18 cellular contexts compared by ENCODE assay signal in the genomic region with DNA sequence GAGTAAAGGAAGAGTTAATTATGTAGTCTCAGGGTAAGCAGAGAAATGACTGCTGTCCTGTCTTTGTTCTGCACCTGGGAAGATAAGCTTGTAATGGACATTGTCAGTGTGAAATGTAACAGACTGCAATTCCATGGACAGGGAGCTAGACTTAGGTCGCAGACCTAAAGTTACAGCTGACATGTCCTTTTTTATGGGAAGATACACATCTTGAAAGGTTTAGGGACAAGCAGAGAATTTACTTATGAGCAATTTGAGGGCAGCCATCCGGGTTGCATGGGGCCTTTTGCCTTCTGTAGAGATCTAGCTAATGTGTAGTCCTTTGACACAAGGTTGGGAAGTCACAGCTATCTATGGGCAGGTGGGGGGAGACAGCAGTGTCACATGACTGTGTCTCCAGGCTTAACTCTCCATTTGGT.
DNase-seq lines count a peak whose midpoint lies in the region; ATAC-seq, FAIRE-seq and TF ChIP-seq lines count a peak whose summit lies in the region.
"Had no signal": no experiment of that assay in that cellular context is flagged by ENCODE, and none has a peak within 500 bp of the region (broad histone marks: within the 10 kb centered on the region; RNA-seq: fewer than 3 reads in every experiment).

No MANE protein-coding gene starts in this region.

- H2AFZ ChIP-seq in K562 (ENCODE audit: low read depth, low read length) (no peak overlapping the region), trophoblast cell (ENCODE audit: insufficient read depth, low read length, poor library complexity) (no peak overlapping the region)

- TF ChIP-seq EP300 in K562 (IDR thresholded peaks at IDR 0.05; ENCODE audit: low read length): no peak

- no peak for TF ChIP-seq RAD21 in K562 (CRISPR knock-in tag; conservative IDR thresholded peaks at IDR 0.05 in 1 of 2, IDR thresholded peaks at IDR 0.05 in 1 of 2)

- FAIRE-seq in HTR-8/SVneo (lab: Jason Lieb, UNC): peak; percentile 26
- FAIRE-seq in K562 (lab: Jason Lieb, UNC): peak; percentile 70
- FAIRE-seq: GM18507 had no signal

- no peak overlapping the region for H3K4ac ChIP-seq in trophoblast cell (ENCODE audit: low read depth, low read length)

- H3K79me2 ChIP-seq in K562 (ENCODE audit: control insufficient read depth, insufficient read depth, low read length): no peaks in the 10 kb centered on the region
- H3K79me2 ChIP-seq in trophoblast cell (ENCODE audit: control insufficient read depth, insufficient read depth, low read length, poor library complexity): peaks cover 4% of the 10 kb centered on the region

- H3K4me1 Mint-ChIP-seq in activated T-cell treated with anti-CD3 and anti-CD28 coated beads, Interleukin-2, amount 50 U/mL, for 24 hours (ENCODE audit: low read depth): peaks cover 57% of the 10 kb centered on the region

- ATAC-seq in K562 (peak; percentile 56; the same call in 2 of the 3 replicates), left ventricle myocardium superior (no peak), GM18867 (IDR thresholded peaks at IDR 0.05; ENCODE audit: unreplicated experiment) (no peak)
- ATAC-seq: left colon had no signal

- intact Hi-C loops in K562 (cut with micrococcal nuclease) (no loop called here), left ventricle myocardium superior (cut with micrococcal nuclease) (no loop called here)

- in situ Hi-C loops in K562 (cut with MboI): no loop called here

- H3K79me1 ChIP-seq in trophoblast cell (ENCODE audit: low read length): peaks cover 19% of the 10 kb centered on the region

- no peak overlapping the region for H3K14ac ChIP-seq in trophoblast cell (ENCODE audit: low read length)

- no peak for DNase-seq in activated T-cell treated with anti-CD3 and anti-CD28 coated beads, Interleukin-2, amount 50 U/mL, for 24 hours
- DNase-seq in activated T-cell treated with anti-CD3 and anti-CD28 coated beads, Interleukin-2, amount 50 U/mL, for 1 hour: no peak
- no peak for DNase-seq in HTR-8/SVneo (ENCODE audit: insufficient read length, low spot score)
- DNase-seq in K562 (ENCODE audit: extremely low read depth in 1 of 4, low spot score in 3 of 4): no peak
- no peak for DNase-seq in trophoblast cell
- no peak for DNase-seq in left ventricle myocardium superior
- no peak for DNase-seq in NCI-H1092 treated with DMSO at 0.1 percent for 48 hours (lab: John Stamatoyannopoulos, UW)
- DNase-seq: activated CD4-positive, alpha-beta T cell treated with anti-CD3 and anti-CD28 coated beads, Interleukin-2, amount 50 U/mL, for 1 hour; effector CD4-positive, alpha-beta T cell; KBM-7; left colon; stimulated activated CD4-positive, alpha-beta T cell treated with anti-CD3 and anti-CD28 coated beads, Interleukin-4, amount 100 ng/mL, for 24 hours; SW 1271 had no signal

- peak overlapping the region; percentile 45 for H3K27ac Mint-ChIP-seq in activated T-cell treated with anti-CD3 and anti-CD28 coated beads, Interleukin-2, amount 50 U/mL, for 24 hours
- H3K27ac Mint-ChIP-seq: activated T-helper 2 cell treated with anti-CD3 and anti-CD28 coated beads, Interferon-gamma antibody, Interleukin-2, Interleukin-4, amounts not matched to agents 10 μg/mL and 5 μg/mL and 100 μg/mL, durations not matched to agents 14 hours and 24 hours and 36 hours had no signal

- no peak overlapping the region for H3K18ac ChIP-seq in trophoblast cell (ENCODE audit: low read length)

- H3K4me2 ChIP-seq in K562 (ENCODE audit: insufficient read depth, low read length): no peak overlapping the region
- H3K4me2 ChIP-seq in trophoblast cell (ENCODE audit: low read length): no peak overlapping the region

- no peak overlapping the region for H3K4me3 Mint-ChIP-seq in activated T-cell treated with anti-CD3 and anti-CD28 coated beads, Interleukin-2, amount 50 U/mL, for 24 hours

- H3K27me3 ChIP-seq in K562 (ENCODE audit: control insufficient read depth in 2 of 2, insufficient read depth in 2 of 2, low read length in 2 of 2): no peaks in the 10 kb centered on the region
- no peaks in the 10 kb centered on the region for H3K27me3 ChIP-seq in trophoblast cell (ENCODE audit: insufficient read depth, low read length)
- H3K27me3 ChIP-seq: neutrophil, vagina had no signal

- H3K9me1 ChIP-seq in K562 (ENCODE audit: control insufficient read depth, insufficient read depth, low read length): no peaks in the 10 kb centered on the region

- CTCF ChIA-PET in K562 (lab: Yijun Ruan, JAX; ENCODE audit: low intra/inter-chr PET ratio): no interaction called here

- H3K9me3 ChIP-seq in K562 (replicated peaks; ENCODE audit: control insufficient read depth, insufficient read depth, low read depth, low read length) (no peaks in the 10 kb centered on the region), trophoblast cell (ENCODE audit: insufficient read depth, low read depth, low read length) (no peaks in the 10 kb centered on the region)
- H3K9me3 ChIP-seq: neutrophil, vagina had no signal

- H4K12ac ChIP-seq in trophoblast cell (ENCODE audit: low read depth, low read length): no peak overlapping the region

- H3K36me3 ChIP-seq in K562 (ENCODE audit: control insufficient read depth, insufficient read depth, low read length) (0 out of 3 replicates have a peak, but pooled peaks cover 2% of the 10 kb centered on the region), trophoblast cell (ENCODE audit: control insufficient read depth in 1 of 2, insufficient read depth in 2 of 2, low read length in 2 of 2) (peaks cover 18 to 20% of the 10 kb centered on the region in 2 experiments)

- no peaks in the 10 kb centered on the region for H3K9me3 Mint-ChIP-seq in activated T-cell treated with anti-CD3 and anti-CD28 coated beads, Interleukin-2, amount 50 U/mL, for 24 hours
- H3K9me3 Mint-ChIP-seq: activated T-helper 2 cell treated with anti-CD3 and anti-CD28 coated beads, Interferon-gamma antibody, Interleukin-2, Interleukin-4, amounts not matched to agents 10 μg/mL and 5 μg/mL and 100 μg/mL, durations not matched to agents 14 hours and 24 hours and 36 hours had no signal

- H4K20me1 ChIP-seq in K562 (replicated peaks; ENCODE audit: control insufficient read depth, insufficient read depth, low read length): no peaks in the 10 kb centered on the region

- no peak overlapping the region for H3K23ac ChIP-seq in trophoblast cell (ENCODE audit: low read length)

- peak overlapping the region; percentile 99 for H4K91ac ChIP-seq in trophoblast cell (ENCODE audit: low read depth, low read length)

- no peak for TF ChIP-seq POLR2A in K562 (conservative IDR thresholded peaks at IDR 0.05)

- no peak overlapping the region for H3K27ac ChIP-seq in K562 (ENCODE audit: extremely low read depth, low read depth, low read length)
- peak overlapping the region; percentile 95 for H3K27ac ChIP-seq in trophoblast cell (ENCODE audit: low read depth, low read length)
- H3K27ac ChIP-seq: neutrophil, vagina had no signal

- POLR2A ChIA-PET in K562 (lab: Yijun Ruan, JAX): interaction anchor here (0.7 to 1.1 kb wide), 2 partner anchors 9 to 87 kb away, joined by 3 to 7 read pairs; no protein-coding TSS in a partner anchor

- H3K4me3 ChIP-seq in K562 (no peak overlapping the region), trophoblast cell (ENCODE audit: low read depth, low read length) (no peak overlapping the region)
- H3K4me3 ChIP-seq: vagina had no signal

- no peak overlapping the region for H2BK120ac ChIP-seq in trophoblast cell (ENCODE audit: insufficient read depth, low read length, poor library complexity)

- BruUV-seq in K562 (replicated peaks; lab: Mats Ljungman, UMichigan): no TSS peak

- H2AK5ac ChIP-seq in trophoblast cell (ENCODE audit: low read length): no peak overlapping the region

- peak overlapping the region; percentile 96 for H2BK5ac ChIP-seq in trophoblast cell (ENCODE audit: low read depth, low read length, poor library complexity)

- H3K4me1 ChIP-seq in K562 (replicated peaks in 1 of 2; ENCODE audit: control insufficient read depth in 2 of 2, insufficient read depth in 2 of 2, low read length in 2 of 2) (no peaks in the 10 kb centered on the region; a peak in 1 of 5 replicates), trophoblast cell (ENCODE audit: control insufficient read depth in 1 of 2, insufficient read depth in 2 of 2, low read length in 2 of 2) (peaks cover 15 to 22% of the 10 kb centered on the region in 2 experiments)
- H3K4me1 ChIP-seq: vagina had no signal

- H3K27me3 Mint-ChIP-seq in activated T-cell treated with anti-CD3 and anti-CD28 coated beads, Interleukin-2, amount 50 U/mL, for 24 hours: no peaks in the 10 kb centered on the region

- H3K9ac ChIP-seq in K562 (ENCODE audit: insufficient read depth in 1 of 2, low read depth in 2 of 2, low read length in 2 of 2) (no peak overlapping the region), trophoblast cell (ENCODE audit: low read length) (no peak overlapping the region)

- WGBS in K562 (ENCODE audit: insufficient coverage, low coverage, missing lambda C conversion rate): 24% methylated on average over 2 of the region's 2 CpGs
- WGBS in trophoblast cell (ENCODE audit: extremely low coverage, insufficient coverage, insufficient read length): no CpG with 5 or more reads among the region's 2 CpGs

- no peak overlapping the region for H4K8ac ChIP-seq in trophoblast cell (ENCODE audit: low read depth, low read length)

- no peak for TF ChIP-seq CTCF in K562 (IDR thresholded peaks at IDR 0.05 in 2 of 3, conservative IDR thresholded peaks at IDR 0.05 in 1 of 3; ENCODE audit: insufficient read depth in 2 of 3, low read depth in 1 of 3, low read length in 3 of 3)

- H2BK12ac ChIP-seq in trophoblast cell (ENCODE audit: low read length): no peak overlapping the region

- peaks cover 86% of the 10 kb centered on the region for H3K36me3 Mint-ChIP-seq in activated T-cell treated with anti-CD3 and anti-CD28 coated beads, Interleukin-2, amount 50 U/mL, for 24 hours (ENCODE audit: low read depth)

TF ChIP-seq in K562, 482 proteins besides CTCF, POLR2A, EP300 and RAD21 (continues in another document):
- TF ChIP-seq ZNF184 (CRISPR knock-in tag; IDR thresholded peaks at IDR 0.05): no peak
- TF ChIP-seq, protein P1, sequence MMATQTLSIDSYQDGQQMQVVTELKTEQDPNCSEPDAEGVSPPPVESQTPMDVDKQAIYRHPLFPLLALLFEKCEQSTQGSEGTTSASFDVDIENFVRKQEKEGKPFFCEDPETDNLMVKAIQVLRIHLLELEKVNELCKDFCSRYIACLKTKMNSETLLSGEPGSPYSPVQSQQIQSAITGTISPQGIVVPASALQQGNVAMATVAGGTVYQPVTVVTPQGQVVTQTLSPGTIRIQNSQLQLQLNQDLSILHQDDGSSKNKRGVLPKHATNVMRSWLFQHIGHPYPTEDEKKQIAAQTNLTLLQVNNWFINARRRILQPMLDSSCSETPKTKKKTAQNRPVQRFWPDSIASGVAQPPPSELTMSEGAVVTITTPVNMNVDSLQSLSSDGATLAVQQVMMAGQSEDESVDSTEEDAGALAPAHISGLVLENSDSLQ (IDR thresholded peaks at IDR 0.05): 0 out of 2 replicates have a peak, but pooled peaks have one; percentile 13
- TF ChIP-seq THRAP3 (IDR thresholded peaks at IDR 0.05; ENCODE audit: borderline replicate concordance): no peak
